In the genomic region with DNA sequence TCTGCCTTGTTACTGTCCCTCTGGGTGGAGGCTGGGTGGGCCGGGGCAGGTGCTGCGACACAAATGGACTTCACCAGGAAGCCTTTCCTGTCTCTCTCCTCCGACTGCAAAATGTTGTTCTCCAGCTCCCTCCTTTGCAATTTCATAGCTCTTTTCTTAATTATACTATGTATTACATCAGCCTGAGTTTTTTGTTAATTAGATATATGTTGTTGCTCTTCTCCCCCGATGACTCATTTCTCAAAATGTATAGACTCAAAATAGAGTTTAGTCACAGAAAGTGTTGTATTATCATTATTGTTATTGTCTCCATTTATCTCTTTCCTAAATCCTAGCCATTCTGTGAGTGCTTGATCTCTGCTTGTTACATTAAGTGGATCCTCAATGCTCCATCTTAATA, we compare ENCODE assay signal across 24 cellular contexts.
"Had no signal": no experiment of that assay in that cellular context is flagged by ENCODE, and none has a peak within 500 bp of the region (broad histone marks: within the 10 kb centered on the region; RNA-seq: fewer than 3 reads in every experiment).

No MANE protein-coding gene starts in this region.

- H3K27me3 ChIP-seq: gastrocnemius medialis, heart left ventricle, hepatocyte, ovary, sigmoid colon, suprapubic skin, transverse colon, upper lobe of right lung, uterus had no signal

- H3K4me2 ChIP-seq: hepatocyte had no signal

- H3K4me1 ChIP-seq: psoas muscle, transverse colon, upper lobe of right lung, uterus had no signal

- H3K36me3 ChIP-seq: gastrocnemius medialis, heart left ventricle, ovary, sigmoid colon, suprapubic skin, transverse colon, upper lobe of right lung, uterus had no signal

- ATAC-seq: esophagus mucosa; gastrocnemius medialis; left lobe of liver; mucosa of descending colon; natural killer cell treated with Interleukin-12 subunit alpha and Interleukin-12 subunit beta and Interleukin-15 and Interleukin-18, amount 100 ng/mL, for 72 hours; psoas muscle; stimulated activated memory B cell treated with anti-CD40 and anti-IgM and Interleukin-4, amounts not matched to agents 10 μg/mL and 1 μg/mL and 100 μg/mL, for 72 hours; upper lobe of right lung had no signal

- H3K4me3 ChIP-seq: gastrocnemius medialis, heart left ventricle, hepatocyte, mucosa of descending colon, ovary, psoas muscle, sigmoid colon, suprapubic skin, transverse colon, upper lobe of right lung, uterus had no signal

- H3K27ac ChIP-seq: epithelial cell of prostate, gastrocnemius medialis, heart left ventricle, hepatocyte, ovary, psoas muscle, sigmoid colon, suprapubic skin, transverse colon, upper lobe of right lung, uterus had no signal

- DNase-seq: effector CD8-positive, alpha-beta T cell; endodermal cell; kidney; mucosa of descending colon; naive B cell; occipital lobe; posterior cingulate gyrus; psoas muscle; sigmoid colon; stimulated activated CD4-positive, alpha-beta T cell treated with anti-CD3 and anti-CD28 coated beads, Interleukin-2, amount 100 ng/mL, for 24 hours; stimulated activated CD4-positive, alpha-beta T cell treated with anti-CD3 and anti-CD28 coated beads, Interleukin-4, amount 100 ng/mL, for 24 hours; transverse colon; upper lobe of right lung; uterus had no signal

- H2AFZ ChIP-seq: hepatocyte had no signal

- H3K9me3 ChIP-seq: gastrocnemius medialis, heart left ventricle, mucosa of descending colon, ovary, psoas muscle, sigmoid colon, suprapubic skin, transverse colon, upper lobe of right lung, uterus had no signal
